In the genomic region with DNA sequence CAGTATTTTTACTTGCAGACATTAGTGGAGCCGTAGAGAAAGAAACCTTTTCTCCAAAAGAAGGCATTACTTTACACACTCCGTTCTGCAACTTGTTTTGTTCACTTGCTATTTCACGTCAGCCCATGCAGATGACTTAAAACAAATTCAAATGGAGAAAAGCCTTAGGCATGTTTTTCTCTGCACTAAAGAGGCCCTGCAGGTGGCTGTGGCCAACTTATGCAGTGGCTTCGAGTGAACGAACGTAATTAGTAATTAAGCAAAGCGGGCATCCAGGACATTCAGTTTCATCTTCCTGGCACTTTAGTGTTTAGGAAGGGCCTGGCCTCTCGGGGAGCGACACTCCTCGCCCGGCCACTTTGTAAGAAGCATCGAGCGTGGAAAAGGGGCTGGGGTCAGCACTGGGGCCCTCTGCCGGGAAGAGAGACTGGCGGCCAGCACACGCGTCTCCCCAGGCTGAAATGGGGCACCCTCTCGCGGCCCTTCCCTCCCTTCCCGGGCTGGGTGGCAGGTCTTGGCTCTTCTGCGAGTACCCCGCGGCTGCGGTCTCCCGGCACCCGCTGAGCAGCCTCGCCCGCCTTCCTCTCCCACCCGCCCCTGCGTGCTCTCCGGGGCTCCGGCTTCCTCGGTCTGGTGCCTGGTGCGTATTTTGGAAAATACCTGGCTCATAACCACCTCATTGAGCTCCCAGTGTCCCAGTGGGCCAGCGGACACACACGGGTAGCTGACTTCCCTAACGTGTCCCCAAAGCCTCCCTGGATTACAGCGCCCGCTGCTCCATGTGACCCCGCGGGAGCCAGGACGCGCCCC, we compare ENCODE assay signal across 8 cellular contexts. TPM values are rescaled to one million over a fixed set of nuclear protein-coding genes. Genes with fewer than 3 reads are reported as not detected.
DNase-seq lines count a peak whose midpoint lies in the region; ATAC-seq, FAIRE-seq and TF ChIP-seq lines count a peak whose summit lies in the region.

No MANE protein-coding gene starts in this region.

- H3K4me3 Mint-ChIP-seq in activated T-helper 1 cell treated with anti-CD3 and anti-CD28 coated beads, Interleukin-12 subunit alpha, Interleukin-12 subunit beta, Interleukin-2, Interleukin-4 antibody, amounts not matched to agents 30 ng/mL and 10 ng/mL and 1 ng/mL, durations not matched to agents 14 hours and 24 hours and 36 hours, result peak overlapping the region; percentile 88

- peak overlapping the region; percentile 93 for H2AFZ ChIP-seq in neuron (ENCODE audit: low read depth, low read length)

- H3K4me1 Mint-ChIP-seq in activated T-helper 1 cell treated with anti-CD3 and anti-CD28 coated beads, Interleukin-12 subunit alpha, Interleukin-12 subunit beta, Interleukin-2, Interleukin-4 antibody, amounts not matched to agents 30 ng/mL and 10 ng/mL and 1 ng/mL, durations not matched to agents 14 hours and 24 hours and 36 hours (ENCODE audit: low read depth), result peaks cover 28% of the 10 kb centered on the region

- H3K9me3 Mint-ChIP-seq in activated T-helper 1 cell treated with anti-CD3 and anti-CD28 coated beads, Interleukin-12 subunit alpha, Interleukin-12 subunit beta, Interleukin-2, Interleukin-4 antibody, amounts not matched to agents 30 ng/mL and 10 ng/mL and 1 ng/mL, durations not matched to agents 14 hours and 24 hours and 36 hours, result no peaks in the 10 kb centered on the region

- H3K27ac Mint-ChIP-seq in activated T-helper 1 cell treated with anti-CD3 and anti-CD28 coated beads, Interleukin-12 subunit alpha, Interleukin-12 subunit beta, Interleukin-2, Interleukin-4 antibody, amounts not matched to agents 30 ng/mL and 10 ng/mL and 1 ng/mL, durations not matched to agents 14 hours and 24 hours and 36 hours, result peak overlapping the region; percentile 93

- peak; percentile 1 for TF ChIP-seq CTCF in fibroblast of pulmonary artery (IDR thresholded peaks at IDR 0.05; ENCODE audit: low read length, missing control alignments)

- no peaks in the 10 kb centered on the region for H3K9me3 ChIP-seq in neuron (ENCODE audit: low read length)

- H3K27me3 Mint-ChIP-seq in activated T-helper 1 cell treated with anti-CD3 and anti-CD28 coated beads, Interleukin-12 subunit alpha, Interleukin-12 subunit beta, Interleukin-2, Interleukin-4 antibody, amounts not matched to agents 30 ng/mL and 10 ng/mL and 1 ng/mL, durations not matched to agents 14 hours and 24 hours and 36 hours (ENCODE audit: insufficient read depth), result peaks cover 9% of the 10 kb centered on the region

- intact Hi-C loops in activated T-helper 1 cell treated with anti-CD3 and anti-CD28 coated beads, Interleukin-12 subunit alpha, Interleukin-12 subunit beta, Interleukin-2, Interleukin-4 antibody, amounts not matched to agents 30 ng/mL and 10 ng/mL and 1 ng/mL, durations not matched to agents 14 hours and 24 hours and 36 hours (cut with micrococcal nuclease), result loop anchor here (1.0 to 5.0 kb wide), 7 partner anchors 29 to 988 kb away; partner anchors contain the start of genes ANKRD37, CCDC110, CFAP97 and LRP2BP

- H3K36me3 ChIP-seq in neuron (ENCODE audit: insufficient read depth, low read length), result no peaks in the 10 kb centered on the region

- no peaks in the 10 kb centered on the region for H3K27me3 ChIP-seq in neuron (ENCODE audit: insufficient read depth, low read length)

- H3K36me3 Mint-ChIP-seq in activated T-helper 1 cell treated with anti-CD3 and anti-CD28 coated beads, Interleukin-12 subunit alpha, Interleukin-12 subunit beta, Interleukin-2, Interleukin-4 antibody, amounts not matched to agents 30 ng/mL and 10 ng/mL and 1 ng/mL, durations not matched to agents 14 hours and 24 hours and 36 hours (ENCODE audit: low read depth), result peaks cover 4% of the 10 kb centered on the region

- peaks cover 14% of the 10 kb centered on the region for H3K4me1 ChIP-seq in neuron (ENCODE audit: insufficient read depth, low read length)

- peak; percentile 31 for ATAC-seq in GM18517 (IDR thresholded peaks at IDR 0.05; ENCODE audit: unreplicated experiment)
- ATAC-seq in HG02973 (IDR thresholded peaks at IDR 0.05; ENCODE audit: unreplicated experiment), result peak; percentile 26

- in situ Hi-C loops in ACHN (cut with HindIII; ENCODE audit: low pct_ligation_motif_present, low pct_unique_long_range_greater_than_20kb, low sequenced_read_pairs), result no loop called here

- H3K4me3 ChIP-seq in fibroblast of pulmonary artery (replicated peaks; ENCODE audit: low read depth, low read length) (peak overlapping the region; percentile 68), neuron (ENCODE audit: low read length) (peak overlapping the region; percentile 77)

- DNase-seq in ACHN (peak; percentile 59), NCI-H345 treated with DMSO at 0.1 percent for 48 hours (lab: John Stamatoyannopoulos, UW; ENCODE audit: unreplicated experiment) (peak; percentile 29), fibroblast of pulmonary artery (ENCODE audit: low read depth) (peak; percentile 14), urothelium cell line (ENCODE audit: low spot score) (peak; percentile 52)
- DNase-seq in activated T-helper 1 cell treated with anti-CD3 and anti-CD28 coated beads, Interleukin-12 subunit alpha, Interleukin-12 subunit beta, Interleukin-2, Interleukin-4 antibody, amounts not matched to agents 30 ng/mL and 10 ng/mL and 1 ng/mL, durations not matched to agents 14 hours and 24 hours and 36 hours (ENCODE audit: low spot score), result peak; percentile 48

- FAIRE-seq in urothelium cell line (lab: Jason Lieb, UNC), result no peak

RNA-seq across cellular contexts. Expression of gene CYP4V2, which starts 0.7 kb away (rescaled TPM):
- total RNA-seq in activated T-helper 1 cell treated with anti-CD3 and anti-CD28 coated beads, Interleukin-12 subunit alpha, Interleukin-12 subunit beta, Interleukin-2, Interleukin-4 antibody, amounts not matched to agents 30 ng/mL and 10 ng/mL and 1 ng/mL, durations not matched to agents 14 hours and 24 hours and 36 hours, result 8.3 and 8.8 TPM in 2 replicates

RNA-seq across cellular contexts. Expression of gene KLKB1, which starts 36.6 kb away (rescaled TPM):
- not detected in 2 replicates for total RNA-seq in activated T-helper 1 cell treated with anti-CD3 and anti-CD28 coated beads, Interleukin-12 subunit alpha, Interleukin-12 subunit beta, Interleukin-2, Interleukin-4 antibody, amounts not matched to agents 30 ng/mL and 10 ng/mL and 1 ng/mL, durations not matched to agents 14 hours and 24 hours and 36 hours

Comparison
In these comparisons a context has a peak if more than half of its experiments do, and no peak if none do; other contexts are left out.
1. Peak in every context shown above with its lines: DNase-seq, ATAC-seq and H3K4me3 ChIP-seq.